ENCODE assay signal across 1 cellular context in the genomic region with DNA sequence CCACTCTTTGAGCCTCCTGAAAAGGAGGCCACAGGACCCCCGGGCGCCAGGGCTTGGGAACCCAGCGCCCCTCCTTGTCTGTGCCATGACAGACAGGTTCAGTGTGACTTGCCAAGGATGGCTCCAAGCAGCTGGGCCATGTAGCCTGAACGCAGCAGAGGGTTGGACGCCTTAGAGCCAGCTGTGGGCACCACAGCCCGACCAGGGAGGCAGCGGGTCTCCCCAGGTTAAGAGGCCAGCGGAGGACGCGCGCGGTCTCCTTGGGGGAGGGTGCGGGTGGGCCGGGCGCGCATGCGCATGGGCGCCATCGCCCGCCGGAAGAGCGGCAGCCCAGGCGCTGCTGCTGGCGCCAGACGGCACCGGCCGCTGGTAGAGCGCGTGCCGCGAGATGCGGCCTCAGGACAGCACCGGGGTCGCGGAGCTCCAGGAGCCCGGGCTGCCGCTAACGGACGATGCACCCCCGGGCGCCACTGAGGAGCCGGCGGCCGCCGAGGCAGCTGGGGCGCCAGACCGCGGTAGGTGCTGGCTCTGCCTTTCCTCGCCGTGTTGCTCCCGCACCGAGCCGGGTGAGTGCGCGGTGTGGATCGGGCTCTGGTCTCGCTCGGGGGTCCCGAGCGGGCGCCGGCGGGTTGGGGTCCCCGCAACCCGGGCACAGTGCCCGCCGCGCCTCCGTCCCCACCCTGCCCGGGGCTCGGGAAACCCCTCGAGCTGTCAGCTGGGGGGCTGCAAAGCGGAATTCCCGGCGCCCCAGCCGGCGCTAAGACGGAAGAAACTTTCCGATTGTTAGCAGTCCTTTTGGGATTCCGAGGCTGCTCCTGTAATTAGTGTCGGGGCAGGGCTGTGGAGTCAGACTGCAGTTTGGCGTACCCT.
TF ChIP-seq lines count a peak whose summit lies in the region.

Gene SLC35G1 (plus strand): TSS at position 333 of the 870 bp plus-strand sequence. CDS start 56 bp downstream, at position 389.

TF ChIP-seq in A549, 52 proteins besides CTCF, POLR2A, EP300 and RAD21 (continued from another document):
- TF ChIP-seq, protein P1, sequence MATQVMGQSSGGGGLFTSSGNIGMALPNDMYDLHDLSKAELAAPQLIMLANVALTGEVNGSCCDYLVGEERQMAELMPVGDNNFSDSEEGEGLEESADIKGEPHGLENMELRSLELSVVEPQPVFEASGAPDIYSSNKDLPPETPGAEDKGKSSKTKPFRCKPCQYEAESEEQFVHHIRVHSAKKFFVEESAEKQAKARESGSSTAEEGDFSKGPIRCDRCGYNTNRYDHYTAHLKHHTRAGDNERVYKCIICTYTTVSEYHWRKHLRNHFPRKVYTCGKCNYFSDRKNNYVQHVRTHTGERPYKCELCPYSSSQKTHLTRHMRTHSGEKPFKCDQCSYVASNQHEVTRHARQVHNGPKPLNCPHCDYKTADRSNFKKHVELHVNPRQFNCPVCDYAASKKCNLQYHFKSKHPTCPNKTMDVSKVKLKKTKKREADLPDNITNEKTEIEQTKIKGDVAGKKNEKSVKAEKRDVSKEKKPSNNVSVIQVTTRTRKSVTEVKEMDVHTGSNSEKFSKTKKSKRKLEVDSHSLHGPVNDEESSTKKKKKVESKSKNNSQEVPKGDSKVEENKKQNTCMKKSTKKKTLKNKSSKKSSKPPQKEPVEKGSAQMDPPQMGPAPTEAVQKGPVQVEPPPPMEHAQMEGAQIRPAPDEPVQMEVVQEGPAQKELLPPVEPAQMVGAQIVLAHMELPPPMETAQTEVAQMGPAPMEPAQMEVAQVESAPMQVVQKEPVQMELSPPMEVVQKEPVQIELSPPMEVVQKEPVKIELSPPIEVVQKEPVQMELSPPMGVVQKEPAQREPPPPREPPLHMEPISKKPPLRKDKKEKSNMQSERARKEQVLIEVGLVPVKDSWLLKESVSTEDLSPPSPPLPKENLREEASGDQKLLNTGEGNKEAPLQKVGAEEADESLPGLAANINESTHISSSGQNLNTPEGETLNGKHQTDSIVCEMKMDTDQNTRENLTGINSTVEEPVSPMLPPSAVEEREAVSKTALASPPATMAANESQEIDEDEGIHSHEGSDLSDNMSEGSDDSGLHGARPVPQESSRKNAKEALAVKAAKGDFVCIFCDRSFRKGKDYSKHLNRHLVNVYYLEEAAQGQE (IDR thresholded peaks at IDR 0.05), result no peak
- TF ChIP-seq MAFK (IDR thresholded peaks at IDR 0.05; ENCODE audit: partially characterized antibody) (no peak), POLR2AphosphoS2 (conservative IDR thresholded peaks at IDR 0.05; ENCODE audit: low read length) (no peak), NFE2L2 (conservative IDR thresholded peaks at IDR 0.05; ENCODE audit: low read length) (no peak), ZNF302 (CRISPR knock-in tag; IDR thresholded peaks at IDR 0.05) (no peak), FOXS1 (CRISPR knock-in tag; IDR thresholded peaks at IDR 0.05) (no peak), RNF2 (IDR thresholded peaks at IDR 0.05; ENCODE audit: borderline replicate concordance, low read depth) (peak; percentile 57; the same call in 1 of the 2 replicates), NPAS2 (CRISPR knock-in tag; IDR thresholded peaks at IDR 0.05; ENCODE audit: borderline replicate concordance) (no peak), RFX5 (IDR thresholded peaks at IDR 0.05) (no peak), MAZ (IDR thresholded peaks at IDR 0.05; ENCODE audit: borderline replicate concordance, low read depth, low read length) (no peak), HOXB5 (CRISPR knock-in tag; IDR thresholded peaks at IDR 0.05) (no peak), TP53 (CRISPR knock-in tag; IDR thresholded peaks at IDR 0.05) (no peak), ELK1 (IDR thresholded peaks at IDR 0.05; ENCODE audit: low read depth, low read length) (no peak), PHF8 (IDR thresholded peaks at IDR 0.05; ENCODE audit: borderline replicate concordance, low read depth) (peak; percentile 78; the same call in 1 of the 2 replicates), CHD4 (IDR thresholded peaks at IDR 0.05; ENCODE audit: borderline replicate concordance) (no peak), NR3C1 (IDR thresholded peaks at IDR 0.05) (no peak), KDM1A (IDR thresholded peaks at IDR 0.05; ENCODE audit: low read depth) (no peak), FOSL2 (IDR thresholded peaks at IDR 0.05) (no peak), FOSL2 (CRISPR knock-in tag; IDR thresholded peaks at IDR 0.05) (0 out of 2 replicates have a peak, but pooled peaks have one; percentile 6), ATOH8 (CRISPR knock-in tag; IDR thresholded peaks at IDR 0.05; ENCODE audit: low read depth) (no peak), SREBF2 (IDR thresholded peaks at IDR 0.05) (no peak)
- TF ChIP-seq, protein P2, sequence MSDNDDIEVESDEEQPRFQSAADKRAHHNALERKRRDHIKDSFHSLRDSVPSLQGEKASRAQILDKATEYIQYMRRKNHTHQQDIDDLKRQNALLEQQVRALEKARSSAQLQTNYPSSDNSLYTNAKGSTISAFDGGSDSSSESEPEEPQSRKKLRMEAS (IDR thresholded peaks at IDR 0.05), result peak; percentile 82
- TF ChIP-seq, protein P3, sequence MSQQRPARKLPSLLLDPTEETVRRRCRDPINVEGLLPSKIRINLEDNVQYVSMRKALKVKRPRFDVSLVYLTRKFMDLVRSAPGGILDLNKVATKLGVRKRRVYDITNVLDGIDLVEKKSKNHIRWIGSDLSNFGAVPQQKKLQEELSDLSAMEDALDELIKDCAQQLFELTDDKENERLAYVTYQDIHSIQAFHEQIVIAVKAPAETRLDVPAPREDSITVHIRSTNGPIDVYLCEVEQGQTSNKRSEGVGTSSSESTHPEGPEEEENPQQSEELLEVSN (IDR thresholded peaks at IDR 0.05; ENCODE audit: borderline replicate concordance, low read depth), result no peak
- TF ChIP-seq, protein P4, sequence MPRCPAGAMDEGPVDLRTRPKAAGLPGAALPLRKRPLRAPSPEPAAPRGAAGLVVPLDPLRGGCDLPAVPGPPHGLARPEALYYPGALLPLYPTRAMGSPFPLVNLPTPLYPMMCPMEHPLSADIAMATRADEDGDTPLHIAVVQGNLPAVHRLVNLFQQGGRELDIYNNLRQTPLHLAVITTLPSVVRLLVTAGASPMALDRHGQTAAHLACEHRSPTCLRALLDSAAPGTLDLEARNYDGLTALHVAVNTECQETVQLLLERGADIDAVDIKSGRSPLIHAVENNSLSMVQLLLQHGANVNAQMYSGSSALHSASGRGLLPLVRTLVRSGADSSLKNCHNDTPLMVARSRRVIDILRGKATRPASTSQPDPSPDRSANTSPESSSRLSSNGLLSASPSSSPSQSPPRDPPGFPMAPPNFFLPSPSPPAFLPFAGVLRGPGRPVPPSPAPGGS (IDR thresholded peaks at IDR 0.05), result peak; percentile 69; the same call in 1 of the 3 replicates
